18 cellular contexts compared by ENCODE assay signal in the genomic region with DNA sequence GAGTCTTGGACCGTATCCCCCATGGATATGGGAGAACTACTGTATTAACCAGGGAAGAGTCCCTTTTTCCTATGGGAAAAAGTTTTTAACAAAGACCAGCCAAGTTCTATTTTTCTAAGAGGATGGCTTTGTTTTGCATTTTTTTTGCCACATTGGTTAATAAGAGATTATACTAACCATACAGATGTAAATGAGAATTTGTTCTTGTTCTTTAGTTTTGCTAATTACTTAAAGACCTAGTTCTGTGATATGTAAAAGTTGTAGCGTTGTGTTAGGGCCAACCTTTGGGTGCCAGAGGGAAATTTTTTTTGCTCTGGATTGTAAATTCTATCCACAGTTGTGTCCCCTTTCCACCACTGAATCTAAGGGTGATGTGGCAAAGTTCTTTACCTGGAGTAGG. TPM values are rescaled to one million over a fixed set of nuclear protein-coding genes. Genes with fewer than 3 reads are reported as not detected.
A peak's percentile ranks its signal among the peaks of the same experiment; 100 is the strongest.
DNase-seq lines count a peak whose midpoint lies in the region; ATAC-seq and TF ChIP-seq lines count a peak whose summit lies in the region.
"Had no signal": no experiment of that assay in that cellular context is flagged by ENCODE, and none has a peak within 500 bp of the region (broad histone marks: within the 10 kb centered on the region; RNA-seq: fewer than 3 reads in every experiment).

No MANE protein-coding gene starts in this region.

- no peaks in the 10 kb centered on the region for H3K9me2 ChIP-seq in Karpas-422 (replicated peaks; ENCODE audit: insufficient read depth, low read length)

- H3K27ac ChIP-seq in Karpas-422 (ENCODE audit: low read length) (no peak overlapping the region), adrenal gland (peak overlapping the region in 4 of 5 donors; percentile 15 to 97 (median 78)), neural progenitor cell (no peak overlapping the region), caudate nucleus (ENCODE audit: low read depth, low read length) (no peak overlapping the region)
- H3K27ac ChIP-seq: A549, epithelial cell of prostate had no signal

- H3K9ac ChIP-seq in Karpas-422 (ENCODE audit: low read length) (no peak overlapping the region), neural progenitor cell (no peak overlapping the region)

- H3K4me3 Mint-ChIP-seq in activated T-cell treated with anti-CD3 and anti-CD28 coated beads, Interleukin-2, amount 50 U/mL, for 24 hours: peak overlapping the region; percentile 53
- H3K4me3 Mint-ChIP-seq in neural progenitor cell: no peak overlapping the region

- intact Hi-C loops in adrenal gland (cut with DNase I): loop anchor here in 1 of 2 donors (10.0 kb wide), 1 partner anchor 68 kb away; the partner anchor contains the start of gene AXDND1

- H3K27ac Mint-ChIP-seq in activated T-cell treated with anti-CD3 and anti-CD28 coated beads, Interleukin-2, amount 50 U/mL, for 24 hours: peak overlapping the region; percentile 76
- no peak overlapping the region for H3K27ac Mint-ChIP-seq in neural progenitor cell
- H3K27ac Mint-ChIP-seq: activated T-helper 1 cell treated with anti-CD3 and anti-CD28 coated beads, Interleukin-12 subunit alpha, Interleukin-12 subunit beta, Interleukin-2, Interleukin-4 antibody, amounts not matched to agents 30 ng/mL and 10 ng/mL and 1 ng/mL, durations not matched to agents 14 hours and 24 hours and 36 hours had no signal

- peak overlapping the region; percentile 11 for H3K4me2 ChIP-seq in Karpas-422 (ENCODE audit: low read depth, low read length, poor library complexity, severe bottlenecking)
- H3K4me2 ChIP-seq in neural progenitor cell: peak overlapping the region; percentile 14
- H3K4me2 ChIP-seq: A549 had no signal

- no peaks in the 10 kb centered on the region for H3K27me3 ChIP-seq in Karpas-422 (ENCODE audit: low read length)
- no peaks in the 10 kb centered on the region for H3K27me3 ChIP-seq in adrenal gland
- no peaks in the 10 kb centered on the region for H3K27me3 ChIP-seq in neural progenitor cell

- no peak overlapping the region for H2AFZ ChIP-seq in Karpas-422 (ENCODE audit: low read length)
- no peak overlapping the region for H2AFZ ChIP-seq in neural progenitor cell (replicated peaks)

- H3K4me1 ChIP-seq in Karpas-422 (ENCODE audit: low read length) (peaks cover 30% of the 10 kb centered on the region), adrenal gland (replicated peaks in 1 of 2) (peaks cover 30 to 54% of the 10 kb centered on the region in 2 donors), neural progenitor cell (peaks cover 5% of the 10 kb centered on the region)

- H3K9me3 ChIP-seq in Karpas-422 (ENCODE audit: low read length) (no peaks in the 10 kb centered on the region), adrenal gland (replicated peaks in 1 of 3) (no peaks in the 10 kb centered on the region), neural progenitor cell (ENCODE audit: low read depth) (no peaks in the 10 kb centered on the region)
- H3K9me3 ChIP-seq: A549 had no signal

- H3K79me2 ChIP-seq in Karpas-422 (ENCODE audit: low read length): peaks cover 58% of the 10 kb centered on the region
- H3K79me2 ChIP-seq in neural progenitor cell (ENCODE audit: low read depth): peaks cover 46% of the 10 kb centered on the region

- 38 to 51% (median 42%) methylated on average over 2 of the region's 2 CpGs for WGBS in adrenal gland, 4 donors

- H3K4me3 ChIP-seq in Karpas-422 (ENCODE audit: low read length) (no peak overlapping the region), adrenal gland (peak overlapping the region in 1 of 4 donors; percentile 56), neural progenitor cell (no peak overlapping the region)
- H3K4me3 ChIP-seq: A549 had no signal

- no peak for TF ChIP-seq POLR2A in adrenal gland (IDR thresholded peaks at IDR 0.05)

- ATAC-seq in GM18858 (IDR thresholded peaks at IDR 0.05; ENCODE audit: unreplicated experiment): no peak
- ATAC-seq: A549, PC-3 had no signal

- H3K9me3 Mint-ChIP-seq in activated T-cell treated with anti-CD3 and anti-CD28 coated beads, Interleukin-2, amount 50 U/mL, for 24 hours: no peaks in the 10 kb centered on the region
- peaks cover 2% of the 10 kb centered on the region for H3K9me3 Mint-ChIP-seq in neural progenitor cell
- H3K9me3 Mint-ChIP-seq: activated T-helper 1 cell treated with anti-CD3 and anti-CD28 coated beads, Interleukin-12 subunit alpha, Interleukin-12 subunit beta, Interleukin-2, Interleukin-4 antibody, amounts not matched to agents 30 ng/mL and 10 ng/mL and 1 ng/mL, durations not matched to agents 14 hours and 24 hours and 36 hours had no signal

- H3K27me3 Mint-ChIP-seq in activated T-cell treated with anti-CD3 and anti-CD28 coated beads, Interleukin-2, amount 50 U/mL, for 24 hours: no peaks in the 10 kb centered on the region
- H3K27me3 Mint-ChIP-seq in neural progenitor cell (ENCODE audit: insufficient read depth, low read depth): peaks cover 4% of the 10 kb centered on the region

- TF ChIP-seq CTCF in adrenal gland (IDR thresholded peaks at IDR 0.05): no peak
- TF ChIP-seq CTCF in neural progenitor cell (IDR thresholded peaks at IDR 0.05): no peak
- no peak for TF ChIP-seq CTCF in GM20000 (IDR thresholded peaks at IDR 0.05; ENCODE audit: extremely low read depth, missing control alignments)

- peaks cover 58% of the 10 kb centered on the region for H3K4me1 Mint-ChIP-seq in activated T-cell treated with anti-CD3 and anti-CD28 coated beads, Interleukin-2, amount 50 U/mL, for 24 hours (ENCODE audit: low read depth)
- H3K4me1 Mint-ChIP-seq in neural progenitor cell: peaks cover 18% of the 10 kb centered on the region

- no peaks in the 10 kb centered on the region for H4K20me1 ChIP-seq in Karpas-422 (ENCODE audit: insufficient read depth, low read depth, low read length)
- no peaks in the 10 kb centered on the region for H4K20me1 ChIP-seq in neural progenitor cell (ENCODE audit: low read depth)

- H3K36me3 ChIP-seq in Karpas-422 (ENCODE audit: insufficient read depth, low read length): no peaks in the 10 kb centered on the region
- H3K36me3 ChIP-seq in adrenal gland (replicated peaks in 1 of 2): no peaks in the 10 kb centered on the region
- H3K36me3 ChIP-seq in neural progenitor cell: no peaks in the 10 kb centered on the region

- H3K36me3 Mint-ChIP-seq in activated T-cell treated with anti-CD3 and anti-CD28 coated beads, Interleukin-2, amount 50 U/mL, for 24 hours (ENCODE audit: low read depth): peaks cover 39% of the 10 kb centered on the region
- H3K36me3 Mint-ChIP-seq in neural progenitor cell: peaks cover 2% of the 10 kb centered on the region

- peaks cover 23% of the 10 kb centered on the region for H3F3A ChIP-seq in neural progenitor cell (ENCODE audit: low read depth)

- no peak for DNase-seq in activated T-cell treated with anti-CD3 and anti-CD28 coated beads, Interleukin-2, amount 50 U/mL, for 24 hours
- DNase-seq in activated T-cell treated with anti-CD3 and anti-CD28 coated beads, Interleukin-2, amount 50 U/mL, for 48 hours: no peak
- DNase-seq in Karpas-422 (peak; percentile 35), adrenal gland (no peak), neural progenitor cell (ENCODE audit: low spot score) (no peak), GM20000 (ENCODE audit: low spot score) (no peak), caudate nucleus (lab: John Stamatoyannopoulos, UW) (no peak)
- DNase-seq: cortex of kidney; H9; NCI-H2081; NCI-H524; PC-3; stimulated activated naive CD4-positive, alpha-beta T cell treated with Interleukin-2 at 50 U/mL for 16 hours; T1000 had no signal

RNA-seq across cellular contexts. Expression of gene SOAT1, which starts 2.8 kb away (rescaled TPM):
- 8.2 and 18.9 TPM in 2 replicates for total RNA-seq in Karpas-422 (2014; rRNA removed; shearing (Covaris generic); ENCODE audit: low replicate concordance)
- total RNA-seq in adrenal gland: 100 to 1,000 TPM; 127 to 803 (median 239) TPM
- 100 to 1,000 TPM in 1 of 3 donors, 10 to 100 TPM in 2; 36.9 to 675 (median 49.4) TPM for polyA plus RNA-seq in adrenal gland
- total RNA-seq in neural progenitor cell (ENCODE audit: low replicate concordance): 9.0 and 15.3 TPM in 2 replicates

Comparison
In these comparisons a context has a peak if more than half of its experiments do, and no peak if none do; other contexts are left out.
1. H3K27ac ChIP-seq: peak in adrenal gland (4 of 5); none in Karpas-422 (single experiment), neural progenitor cell (single experiment) and caudate nucleus (single experiment).